In genomic region chr4:84583871-84584373, GRCh38 we compare ENCODE assay signal across 8 cellular contexts. TPM values are rescaled to one million over a fixed set of nuclear protein-coding genes. Genes with fewer than 3 reads are reported as not detected.
DNase-seq lines count a peak whose midpoint lies in the region; ATAC-seq, FAIRE-seq and TF ChIP-seq lines count a peak whose summit lies in the region.

No MANE protein-coding gene starts in this region.

- H3K4me3 Mint-ChIP-seq in CD4-positive, alpha-beta memory T cell, result peak overlapping the region; percentile 83 to 91 (median 88)
- H3K4me3 Mint-ChIP-seq in IgD-negative memory B cell, result peak overlapping the region; percentile 81 to 92 (median 90)

- no peak for TF ChIP-seq POLR2A in GM18505 (IDR thresholded peaks at IDR 0.05; ENCODE audit: borderline replicate concordance, extremely low read depth, insufficient read depth, insufficient read length)

- peaks cover 0 to 3% of the 10 kb centered on the region in 2 donors for H3K36me3 Mint-ChIP-seq in CD4-positive, alpha-beta memory T cell
- no peaks in the 10 kb centered on the region for H3K36me3 Mint-ChIP-seq in IgD-negative memory B cell

- peaks cover 9 to 18% (median 15%) of the 10 kb centered on the region in 4 donors for H3K4me1 Mint-ChIP-seq in CD4-positive, alpha-beta memory T cell
- H3K4me1 Mint-ChIP-seq in IgD-negative memory B cell, result peaks cover 9 to 14% (median 9%) of the 10 kb centered on the region in 3 donors

- intact Hi-C loops in CD4-positive, alpha-beta memory T cell (cut with micrococcal nuclease), result loop anchor here (5.0 kb wide), 1 partner anchor 1682 kb away; the partner anchor contains the start of gene THAP9
- intact Hi-C loops in mucosa of descending colon (cut with DNase I, micrococcal nuclease), result no loop called here

- H3K9me3 ChIP-seq in CD4-positive, alpha-beta memory T cell (ENCODE audit: control insufficient read depth in 1 of 2, low read length in 2 of 2), result no peaks in the 10 kb centered on the region
- H3K9me3 ChIP-seq in mucosa of descending colon, result peaks cover 5% of the 10 kb centered on the region

- peaks cover 4% of the 10 kb centered on the region for H3K27me3 ChIP-seq in CD4-positive, alpha-beta memory T cell (ENCODE audit: insufficient read depth, low read length)
- no peaks in the 10 kb centered on the region for H3K27me3 ChIP-seq in bronchial epithelial cell (ENCODE audit: control insufficient read depth, insufficient read depth, low read length)

- ATAC-seq in mucosa of descending colon (no peak), GM19467 (IDR thresholded peaks at IDR 0.05; ENCODE audit: unreplicated experiment) (no peak), HG03280 (IDR thresholded peaks at IDR 0.05; ENCODE audit: unreplicated experiment) (no peak), GM21390 (IDR thresholded peaks at IDR 0.05; ENCODE audit: unreplicated experiment) (no peak), GM18505 (IDR thresholded peaks at IDR 0.05; ENCODE audit: unreplicated experiment) (no peak)

- peaks cover 19% of the 10 kb centered on the region for H3K4me1 ChIP-seq in CD4-positive, alpha-beta memory T cell (ENCODE audit: insufficient read depth, low read length)
- peaks cover 12% of the 10 kb centered on the region for H3K4me1 ChIP-seq in mucosa of descending colon (ENCODE audit: low read depth)

- CTCF ChIA-PET in CD4-positive, alpha-beta memory T cell (lab: Charles Lee; ENCODE audit: partially characterized antibody), result interaction anchor here (1.1 kb wide), 1 partner anchor 8 kb away, joined by 3 read pairs; no protein-coding TSS in a partner anchor

- POLR2A ChIA-PET in CD4-positive, alpha-beta memory T cell (lab: Charles Lee; ENCODE audit: partially characterized antibody), result interaction anchor here (1.4 kb wide), 1 partner anchor 8 kb away, joined by 4 read pairs; no protein-coding TSS in a partner anchor

- H3K9me3 Mint-ChIP-seq in CD4-positive, alpha-beta memory T cell, result peaks cover 0 to 14% (median 6%) of the 10 kb centered on the region in 8 donors
- H3K9me3 Mint-ChIP-seq in IgD-negative memory B cell, result peaks cover 3 to 14% (median 6%) of the 10 kb centered on the region in 3 donors

- H3K27ac Mint-ChIP-seq in CD4-positive, alpha-beta memory T cell, result peak overlapping the region; percentile 54 to 91 (median 76)
- peak overlapping the region; percentile 11 to 80 (median 56) for H3K27ac Mint-ChIP-seq in IgD-negative memory B cell

- peak in 4 of 5 donors; percentile 18 to 26 (median 22) for DNase-seq in CD4-positive, alpha-beta memory T cell
- DNase-seq in bronchial epithelial cell (ENCODE audit: low read depth) (peak; percentile 37), mucosa of descending colon (no peak)

- FAIRE-seq in bronchial epithelial cell (lab: Jason Lieb, UNC), result no peak

- no peaks in the 10 kb centered on the region for H3K36me3 ChIP-seq in CD4-positive, alpha-beta memory T cell (ENCODE audit: insufficient read depth, low read length)
- H3K36me3 ChIP-seq in bronchial epithelial cell (ENCODE audit: control insufficient read depth, insufficient read depth, low read length), result peaks cover 2% of the 10 kb centered on the region
- no peaks in the 10 kb centered on the region for H3K36me3 ChIP-seq in mucosa of descending colon (ENCODE audit: low read depth)

- H3K27me3 Mint-ChIP-seq in CD4-positive, alpha-beta memory T cell, result peaks cover 18 to 32% of the 10 kb centered on the region in 2 donors
- peaks cover 29% of the 10 kb centered on the region for H3K27me3 Mint-ChIP-seq in IgD-negative memory B cell

- TF ChIP-seq CTCF in bronchial epithelial cell (IDR thresholded peaks at IDR 0.05; ENCODE audit: insufficient read depth, low read length, severe bottlenecking) (no peak), mucosa of descending colon (IDR thresholded peaks at IDR 0.05) (no peak)

- no peak overlapping the region for H3K27ac ChIP-seq in CD4-positive, alpha-beta memory T cell (ENCODE audit: low read depth, low read length)

- H3K4me3 ChIP-seq in CD4-positive, alpha-beta memory T cell (ENCODE audit: low read length in 2 of 2), result peak overlapping the region; percentile 50 to 51
- H3K4me3 ChIP-seq in bronchial epithelial cell (ENCODE audit: low read depth, low read length) (peak overlapping the region; percentile 91), mucosa of descending colon (peak overlapping the region; percentile 51)

RNA-seq across cellular contexts. Expression of gene CDS1, which starts 1.0 kb away (rescaled TPM):
- under 1 TPM; 0.67 to 0.83 TPM for total RNA-seq in CD4-positive, alpha-beta memory T cell
- polyA plus RNA-seq in CD4-positive, alpha-beta memory T cell, result under 1 TPM; 0.12 to 0.31 TPM
- polyA plus RNA-seq in IgD-negative memory B cell, result not detected
- 20.0 and 28.2 TPM in 2 replicates for total RNA-seq in bronchial epithelial cell
- total RNA-seq in mucosa of descending colon, result 10 to 100 TPM; 18.9 to 44.2 (median 39.2) TPM

Comparison
In these comparisons a context has a peak if more than half of its experiments do, and no peak if none do; other contexts are left out.
1. DNase-seq: peak in CD4-positive, alpha-beta memory T cell (4 of 5) and bronchial epithelial cell (single experiment); none in mucosa of descending colon (0 of 3).
2. RNA of gene CDS1, which starts 1.0 kb away (total RNA-seq): 18.9 to 44.2 TPM in mucosa of descending colon and 20.0 to 28.2 TPM in bronchial epithelial cell; 0.67 to 0.83 TPM in CD4-positive, alpha-beta memory T cell; every median in the first group is over 10 times any median in the second.
3. Peak in every context shown above with its lines, with median percentiles within 50 percentile points of each other: H3K4me3 ChIP-seq.